8 cellular contexts compared by ENCODE assay signal in the genomic region with DNA sequence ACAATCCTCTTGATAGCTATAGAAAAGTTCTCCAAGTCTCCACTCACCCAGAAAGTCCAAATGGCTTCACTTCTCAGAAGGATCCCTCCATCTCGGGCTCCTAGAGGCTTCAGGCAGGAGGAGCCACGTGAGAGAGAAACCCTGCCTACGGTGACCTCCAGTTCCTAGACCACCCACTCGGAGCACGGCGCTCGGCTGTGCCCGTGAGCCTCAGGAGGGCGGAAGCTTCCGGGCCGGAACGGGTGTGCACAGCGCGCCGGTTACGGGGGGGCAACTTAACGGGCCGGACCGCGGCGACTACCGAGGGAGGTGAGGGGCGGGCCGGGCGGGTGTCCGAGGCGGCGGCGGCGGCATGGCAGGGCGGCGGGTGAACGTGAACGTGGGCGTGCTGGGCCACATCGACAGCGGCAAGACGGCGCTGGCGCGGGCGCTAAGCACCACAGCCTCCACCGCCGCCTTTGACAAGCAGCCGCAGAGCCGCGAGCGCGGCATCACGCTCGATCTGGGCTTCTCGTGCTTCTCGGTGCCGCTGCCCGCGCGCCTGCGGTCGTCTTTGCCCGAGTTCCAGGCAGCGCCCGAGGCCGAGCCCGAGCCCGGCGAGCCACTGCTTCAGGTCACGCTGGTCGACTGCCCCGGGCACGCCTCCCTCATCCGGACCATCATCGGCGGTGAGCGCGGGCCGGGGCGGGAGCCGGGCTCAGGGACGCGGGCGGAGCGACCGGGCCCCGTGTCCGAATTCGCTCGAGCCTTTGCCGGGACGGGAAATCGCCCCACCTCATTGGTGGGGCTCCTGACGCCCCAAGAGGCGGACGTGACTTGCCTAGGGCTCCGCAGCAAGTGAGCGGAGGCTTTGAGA. TPM values are rescaled to one million over a fixed set of nuclear protein-coding genes. Genes with fewer than 3 reads are reported as not detected.
DNase-seq lines count a peak whose midpoint lies in the region; ATAC-seq and TF ChIP-seq lines count a peak whose summit lies in the region.

A gene with protein sequence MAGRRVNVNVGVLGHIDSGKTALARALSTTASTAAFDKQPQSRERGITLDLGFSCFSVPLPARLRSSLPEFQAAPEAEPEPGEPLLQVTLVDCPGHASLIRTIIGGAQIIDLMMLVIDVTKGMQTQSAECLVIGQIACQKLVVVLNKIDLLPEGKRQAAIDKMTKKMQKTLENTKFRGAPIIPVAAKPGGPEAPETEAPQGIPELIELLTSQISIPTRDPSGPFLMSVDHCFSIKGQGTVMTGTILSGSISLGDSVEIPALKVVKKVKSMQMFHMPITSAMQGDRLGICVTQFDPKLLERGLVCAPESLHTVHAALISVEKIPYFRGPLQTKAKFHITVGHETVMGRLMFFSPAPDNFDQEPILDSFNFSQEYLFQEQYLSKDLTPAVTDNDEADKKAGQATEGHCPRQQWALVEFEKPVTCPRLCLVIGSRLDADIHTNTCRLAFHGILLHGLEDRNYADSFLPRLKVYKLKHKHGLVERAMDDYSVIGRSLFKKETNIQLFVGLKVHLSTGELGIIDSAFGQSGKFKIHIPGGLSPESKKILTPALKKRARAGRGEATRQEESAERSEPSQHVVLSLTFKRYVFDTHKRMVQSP (plus strand): TSS at position 326 of the 856 bp plus-strand sequence. CDS start 27 bp downstream, at position 353.

- H3K4me3 ChIP-seq in right cardiac atrium (ENCODE audit: low read length) (peak within 1 kb of the TSS; percentile 60), rectal smooth muscle tissue (ENCODE audit: low read length) (peak within 1 kb of the TSS; percentile 69), aorta (ENCODE audit: low read length in 2 of 2) (peak within 1 kb of the TSS; percentile 14 to 88)

- intact Hi-C loops in T-helper 2 cell treated with Interferon-gamma antibody and Interleukin-4, amounts not matched to agents 100 ng/mL and 5 ng/mL, for 36 hours (cut with micrococcal nuclease), result loop anchor here (1.0 to 10.0 kb wide), 4 partner anchors 30 to 1961 kb away; partner anchors contain the start of genes RUVBL1 and SEC61A1
- intact Hi-C loops in right cardiac atrium (cut with DNase I) (no loop called here), aorta (cut with DNase I) (loop anchor here in 1 of 2 donors (2.0 kb wide), 1 partner anchor 31 kb away; the partner anchor contains the start of gene RUVBL1)

- H3K27ac ChIP-seq in right cardiac atrium (ENCODE audit: low read length), result peak within 1 kb of the TSS; percentile 76
- peak within 1 kb of the TSS; percentile 61 for H3K27ac ChIP-seq in rectal smooth muscle tissue (ENCODE audit: low read depth, low read length)
- peak within 1 kb of the TSS in 1 of 2 donors; percentile 46 for H3K27ac ChIP-seq in aorta (ENCODE audit: low read depth in 1 of 2, low read length in 2 of 2)

- H3K36me3 ChIP-seq in rectal smooth muscle tissue (ENCODE audit: control insufficient read depth, insufficient read depth, low read length) (no peaks in the 10 kb centered on the region), aorta (ENCODE audit: control insufficient read depth in 1 of 2, insufficient read depth in 2 of 2, low read length in 1 of 2) (no peaks in the 10 kb centered on the region)

- H3K27me3 ChIP-seq in right cardiac atrium (ENCODE audit: control insufficient read depth, insufficient read depth) (no peaks in the 10 kb centered on the region), rectal smooth muscle tissue (ENCODE audit: control insufficient read depth, insufficient read depth, low read length) (no peaks in the 10 kb centered on the region), aorta (ENCODE audit: control insufficient read depth in 1 of 2, insufficient read depth in 2 of 2, low read length in 1 of 2) (no peaks in the 10 kb centered on the region)

- WGBS in right cardiac atrium, result under 1% methylated on average over 95 of the region's 95 CpGs
- 0% methylated on average over 84 to 95 of the region's 95 CpGs for WGBS in aorta, 2 donors

- DNase-seq in NCI-H146 treated with DMSO at 0.1 percent for 48 hours (lab: John Stamatoyannopoulos, UW; ENCODE audit: unreplicated experiment) (peak; percentile 93), anterior cingulate cortex (lab: John Stamatoyannopoulos, UW) (peak in 57 of 58 donors; percentile 20 to 87 (median 69)), right cardiac atrium (peak; percentile 81 to 93 (median 93)), aorta (peak; percentile 87 to 95)

- peak within 1 kb of the TSS; percentile 68 for H3K9ac ChIP-seq in rectal smooth muscle tissue (ENCODE audit: low read length)

- TF ChIP-seq POLR2A in GM18505 (IDR thresholded peaks at IDR 0.05; ENCODE audit: borderline replicate concordance, extremely low read depth, insufficient read depth, insufficient read length), result peak; percentile 72

- no peaks in the 10 kb centered on the region for H3K9me3 ChIP-seq in right cardiac atrium (ENCODE audit: control insufficient read depth, low read length)
- H3K9me3 ChIP-seq in aorta (ENCODE audit: control insufficient read depth, low read length), result no peaks in the 10 kb centered on the region

- ATAC-seq in GM18505 (IDR thresholded peaks at IDR 0.05; ENCODE audit: unreplicated experiment) (peak; percentile 77), HG02884 (IDR thresholded peaks at IDR 0.05; ENCODE audit: unreplicated experiment) (peak; percentile 80), right cardiac atrium (peak; percentile 95 to 96), aorta (ENCODE audit: low FRiP score) (peak; percentile 94)

- no peaks in the 10 kb centered on the region for H3K4me1 ChIP-seq in right cardiac atrium (ENCODE audit: control insufficient read depth, insufficient read depth, low read length)
- no peaks in the 10 kb centered on the region for H3K4me1 ChIP-seq in rectal smooth muscle tissue (ENCODE audit: control insufficient read depth, insufficient read depth, low read length)
- H3K4me1 ChIP-seq in aorta (ENCODE audit: control insufficient read depth in 1 of 2, insufficient read depth in 2 of 2, low read length in 2 of 2), result no peaks in the 10 kb centered on the region

RNA-seq across cellular contexts. Expression of the gene that starts here (rescaled TPM):
- 18.2 and 19.8 TPM in 2 replicates for total RNA-seq in T-helper 2 cell treated with Interferon-gamma antibody and Interleukin-4, amounts not matched to agents 100 ng/mL and 5 ng/mL, for 36 hours
- total RNA-seq in right cardiac atrium, result 10 to 100 TPM; 14.7 to 17.6 (median 16.2) TPM
- polyA plus RNA-seq in right cardiac atrium, result 15.0 TPM
- total RNA-seq in aorta, result 10 to 100 TPM in 1 of 2 donors, 1 to 10 TPM in 1; 9.8 to 13.5 TPM
- 10 to 100 TPM in 1 of 2 donors, 1 to 10 TPM in 1; 3.5 to 18.8 TPM for polyA plus RNA-seq in aorta
